Comparison of ENCODE assay signal across 22 cellular contexts in the genomic region with DNA sequence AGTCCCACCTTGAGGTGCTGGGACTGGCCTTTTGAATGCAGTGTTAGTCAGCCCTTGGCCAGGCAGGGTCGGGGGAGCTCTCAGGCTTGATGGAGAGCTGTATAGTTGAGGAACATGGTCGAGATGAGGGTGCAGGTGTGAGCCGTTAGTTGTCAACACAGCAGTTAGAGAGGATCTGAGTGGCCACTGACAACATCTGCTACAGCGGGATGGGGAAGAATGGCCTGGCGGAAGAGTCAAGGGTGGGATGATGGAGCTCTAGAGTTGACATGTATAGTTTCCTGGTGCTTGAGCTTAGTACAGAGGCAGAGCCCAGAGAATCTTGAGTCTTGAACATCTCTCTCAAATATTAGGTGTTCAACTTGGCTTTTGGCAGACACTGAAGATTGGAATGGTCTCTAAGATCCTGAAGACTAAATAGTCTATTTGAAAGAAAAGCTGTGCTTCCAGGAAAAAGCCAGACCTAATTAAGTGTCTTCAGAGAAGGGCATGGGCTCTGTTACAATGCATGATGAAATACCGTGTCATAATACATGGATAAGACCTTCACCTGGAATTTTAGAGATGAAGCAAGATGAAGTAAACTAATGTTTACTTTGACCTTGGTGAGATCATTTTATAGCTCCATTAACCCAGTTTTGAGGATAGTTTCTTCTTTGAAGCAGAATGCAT. TPM values are rescaled to one million over a fixed set of nuclear protein-coding genes. Genes with fewer than 3 reads are reported as not detected.
DNase-seq lines count a peak whose midpoint lies in the region; ATAC-seq and TF ChIP-seq lines count a peak whose summit lies in the region.
"Had no signal": no experiment of that assay in that cellular context is flagged by ENCODE, and none has a peak within 500 bp of the region (broad histone marks: within the 10 kb centered on the region; RNA-seq: fewer than 3 reads in every experiment).

No MANE protein-coding gene starts in this region.

- peaks cover 71% of the 10 kb centered on the region for H3K79me2 ChIP-seq in mammary epithelial cell (ENCODE audit: insufficient read depth, low read length)

- 96% methylated on average over 5 of the region's 6 CpGs for WGBS in mammary epithelial cell (ENCODE audit: low coverage, missing lambda C conversion rate)
- 84 to 86% methylated on average over 6 of the region's 6 CpGs for WGBS in body of pancreas, 2 donors
- WGBS in right lobe of liver (ENCODE audit: insufficient coverage, low coverage, low lambda C conversion rate, missing lambda C conversion rate) = 87% methylated on average over 5 of the region's 6 CpGs
- 85 to 91% methylated on average over 6 of the region's 6 CpGs for WGBS in sigmoid colon, 2 donors

- no peak overlapping the region for H3K9ac ChIP-seq in mammary epithelial cell (ENCODE audit: insufficient read depth, low read length)
- H3K9ac ChIP-seq: GM23248 had no signal

- H3K27ac ChIP-seq in mammary epithelial cell (ENCODE audit: insufficient read depth, low read depth, low read length) = no peak overlapping the region
- peak overlapping the region; percentile 30 to 75 (median 70) for H3K27ac ChIP-seq in body of pancreas
- H3K27ac ChIP-seq in right lobe of liver = peak overlapping the region; percentile 59 to 92 (median 85)
- H3K27ac ChIP-seq in sigmoid colon = no peak overlapping the region
- H3K27ac ChIP-seq in substantia nigra (ENCODE audit: low read depth, low read length, poor library complexity, severe bottlenecking) = no peak overlapping the region
- H3K27ac ChIP-seq: GM23248, lower lobe of right lung had no signal

- H3K27ac Mint-ChIP-seq in MCF 10A (ENCODE audit: low read depth, unreplicated experiment) = peak overlapping the region; percentile 95
- H3K27ac Mint-ChIP-seq: naive B cell had no signal

- dilution Hi-C loops in mammary epithelial cell (cut with HindIII; ENCODE audit: low sequenced_read_pairs) = no loop called here

- H3K27me3 Mint-ChIP-seq in MCF 10A (ENCODE audit: insufficient read depth, unreplicated experiment) = no peaks in the 10 kb centered on the region
- H3K27me3 Mint-ChIP-seq: CD4-positive, CD25-positive, alpha-beta regulatory T cell; naive B cell; progenitor cell of endocrine pancreas had no signal

- TF ChIP-seq POLR2A in body of pancreas (IDR thresholded peaks at IDR 0.05) = no peak
- no peak for TF ChIP-seq POLR2A in right lobe of liver (IDR thresholded peaks at IDR 0.05)
- TF ChIP-seq POLR2A in sigmoid colon (IDR thresholded peaks at IDR 0.05) = no peak

- peaks cover 33% of the 10 kb centered on the region for H3K4me1 Mint-ChIP-seq in MCF 10A (ENCODE audit: insufficient read depth, unreplicated experiment)

- H3K9me3 ChIP-seq in mammary epithelial cell (replicated peaks; ENCODE audit: insufficient read depth, low read length) (no peaks in the 10 kb centered on the region), body of pancreas (no peaks in the 10 kb centered on the region), right lobe of liver (no peaks in the 10 kb centered on the region), sigmoid colon (no peaks in the 10 kb centered on the region)
- H3K9me3 ChIP-seq: lower lobe of right lung, spleen, suprapubic skin had no signal

- no peak for TF ChIP-seq CTCF in MCF 10A (IDR thresholded peaks at IDR 0.05; ENCODE audit: unreplicated experiment)
- no peak for TF ChIP-seq CTCF in mammary epithelial cell (conservative IDR thresholded peaks at IDR 0.05 in 1 of 2, IDR thresholded peaks at IDR 0.05 in 1 of 2; ENCODE audit: extremely low read depth in 1 of 2, insufficient read depth in 1 of 2, low read depth in 1 of 2, low read length in 2 of 2)
- TF ChIP-seq CTCF in body of pancreas (IDR thresholded peaks at IDR 0.05) = no peak
- no peak for TF ChIP-seq CTCF in right lobe of liver (IDR thresholded peaks at IDR 0.05)
- no peak for TF ChIP-seq CTCF in sigmoid colon (IDR thresholded peaks at IDR 0.05)

- H3K4me3 Mint-ChIP-seq in MCF 10A (ENCODE audit: unreplicated experiment) = no peak overlapping the region
- H3K4me3 Mint-ChIP-seq: CD4-positive, CD25-positive, alpha-beta regulatory T cell; naive B cell had no signal

- TSS peak; percentile 94 for BruUV-seq in MCF 10A (replicated peaks; lab: Mats Ljungman, UMichigan)
- BruUV-seq in mammary epithelial cell (replicated peaks; lab: Mats Ljungman, UMichigan) = no TSS peak

- no peaks in the 10 kb centered on the region for H4K20me1 ChIP-seq in mammary epithelial cell (ENCODE audit: insufficient read depth, low read length)

- no peaks in the 10 kb centered on the region for H3K36me3 ChIP-seq in mammary epithelial cell (ENCODE audit: insufficient read depth, low read length)
- no peaks in the 10 kb centered on the region for H3K36me3 ChIP-seq in body of pancreas (replicated peaks in 1 of 2; ENCODE audit: insufficient read depth in 1 of 2, low read depth in 2 of 2)
- H3K36me3 ChIP-seq in right lobe of liver = no peaks in the 10 kb centered on the region
- no peaks in the 10 kb centered on the region for H3K36me3 ChIP-seq in sigmoid colon
- H3K36me3 ChIP-seq: lower lobe of right lung, suprapubic skin had no signal

- DNase-seq in MCF 10A (ENCODE audit: unreplicated experiment) (no peak), mammary epithelial cell (no peak), body of pancreas (no peak), right lobe of liver (no peak), sigmoid colon (no peak), substantia nigra (lab: John Stamatoyannopoulos, UW) (no peak), cerebellum (ENCODE audit: low spot score) (no peak)
- no peak for DNase-seq in stimulated activated CD4-positive, alpha-beta T cell treated with anti-CD3 and anti-CD28 coated beads, Interleukin-4, amount 100 ng/mL, for 4 hours
- DNase-seq: activated CD4-positive, alpha-beta T cell treated with anti-CD3 and anti-CD28 coated beads, Interleukin-2, amount 50 U/mL, for 48 hours; activated naive CD4-positive, alpha-beta T cell treated with anti-CD3 and anti-CD28 coated beads, Interleukin-2, amount 50 U/mL, for 16 hours; activated T-cell treated with anti-CD3 and anti-CD28 coated beads, Interleukin-2, amount 50 U/mL, for 1 hour; CD4-positive, CD25-positive, alpha-beta regulatory T cell; DMS79; dorsolateral prefrontal cortex; GM23248; lower lobe of right lung; naive B cell; NCI-H187 treated with DMSO at 0.1 percent for 48 hours; NCI-H510A; spleen had no signal

- H3K4me1 ChIP-seq in mammary epithelial cell (ENCODE audit: insufficient read depth, low read length) (peaks cover 11% of the 10 kb centered on the region), body of pancreas (peaks cover 56% of the 10 kb centered on the region), right lobe of liver (peaks cover 0 to 75% (median 28%) of the 10 kb centered on the region in 4 donors), sigmoid colon (peaks cover 0 to 23% (median 16%) of the 10 kb centered on the region in 4 donors)

- H3K4me2 ChIP-seq in mammary epithelial cell (ENCODE audit: insufficient read depth, low read depth, low read length) = no peak overlapping the region

- ATAC-seq in body of pancreas (peak; percentile 33), right lobe of liver (peak in 3 of 4 donors; percentile 38 to 51 (median 49))
- ATAC-seq: lower lobe of right lung had no signal

- intact Hi-C loops in MCF 10A (cut with micrococcal nuclease) (no loop called here), mammary epithelial cell (cut with micrococcal nuclease) (no loop called here), body of pancreas (cut with DNase I) (no loop called here), right lobe of liver (cut with DNase I) (no loop called here), sigmoid colon (cut with DNase I) (no loop called here)

- CTCF ChIA-PET in MCF 10A (lab: Yijun Ruan, JAX) (interaction anchor here (0.6 to 1.1 kb wide), 3 partner anchors 112 to 447 kb away, joined by 3 to 5 read pairs (median 4); no protein-coding TSS in a partner anchor), mammary epithelial cell (lab: Charles Lee; ENCODE audit: low non-redundant PET) (no interaction called here)

- H3K27me3 ChIP-seq in mammary epithelial cell (ENCODE audit: insufficient read depth, low read length) (no peaks in the 10 kb centered on the region), body of pancreas (no peaks in the 10 kb centered on the region), right lobe of liver (no peaks in the 10 kb centered on the region), sigmoid colon (no peaks in the 10 kb centered on the region)
- H3K27me3 ChIP-seq: dorsolateral prefrontal cortex, spleen, suprapubic skin had no signal

- in situ Hi-C loops in mammary epithelial cell (cut with MboI; ENCODE audit: low sequenced_read_pairs in 2 of 2) = no loop called here

- H3K4me3 ChIP-seq in mammary epithelial cell (replicated peaks in 1 of 3; ENCODE audit: insufficient read depth in 1 of 3, low read depth in 2 of 3, low read length in 3 of 3) (no peak overlapping the region), body of pancreas (no peak overlapping the region), right lobe of liver (no peak overlapping the region), sigmoid colon (no peak overlapping the region)
- H3K4me3 ChIP-seq: dorsolateral prefrontal cortex, GM23248, lower lobe of right lung, spleen, suprapubic skin had no signal

- TF ChIP-seq EP300 in sigmoid colon (IDR thresholded peaks at IDR 0.05) = no peak

- POLR2A ChIA-PET in MCF 10A (lab: Yijun Ruan, JAX) = interaction anchor here (1.1 to 5.4 kb wide), 3 partner anchors 9 to 23 kb away, joined by 5 to 59 read pairs (median 5); a partner anchor contains a TSS

- H3K36me3 Mint-ChIP-seq in MCF 10A (ENCODE audit: insufficient read depth, unreplicated experiment) = peaks cover 13% of the 10 kb centered on the region

- H2AFZ ChIP-seq in mammary epithelial cell (ENCODE audit: low read depth, low read length) = no peak overlapping the region
- H2AFZ ChIP-seq: GM23248 had no signal

- no peaks in the 10 kb centered on the region for H3K9me3 Mint-ChIP-seq in MCF 10A (ENCODE audit: unreplicated experiment)
- H3K9me3 Mint-ChIP-seq: CD4-positive, CD25-positive, alpha-beta regulatory T cell had no signal

RNA-seq across cellular contexts. Expression of a gene that starts 9.7 kb away (rescaled TPM):
- 20.6 and 23.4 TPM in 2 replicates for total RNA-seq in MCF 10A (2022)
- 10 to 100 TPM; 16.9 to 31.5 TPM for total RNA-seq in mammary epithelial cell
- polyA plus RNA-seq in mammary epithelial cell = 4.9 TPM
- 10.7 TPM for polyA minus RNA-seq in mammary epithelial cell
- total RNA-seq in body of pancreas = 10 to 100 TPM; 45.2 to 46.2 TPM
- total RNA-seq in right lobe of liver = 100 to 1,000 TPM in 1 of 6 experiments, 10 to 100 TPM in 5; 58.2 to 161 (median 85.2) TPM
- 10 to 100 TPM; 42.8 to 45.6 (median 45.2) TPM for total RNA-seq in sigmoid colon
- 10 to 100 TPM; 18.0 to 35.4 (median 28.8) TPM for polyA plus RNA-seq in sigmoid colon
- total RNA-seq in cerebellum = 178 TPM

Comparison
In these comparisons a context has a peak if more than half of its experiments do, and no peak if none do; other contexts are left out.
1. H3K27ac ChIP-seq: peak in body of pancreas (4 of 4) and right lobe of liver (3 of 3); none in mammary epithelial cell (single experiment), sigmoid colon (0 of 4) and substantia nigra (single experiment).